ENCODE assay signal across 8 cellular contexts in genomic region chr5:14675865-14676300, GRCh38. TPM values are rescaled to one million over a fixed set of nuclear protein-coding genes. Genes with fewer than 3 reads are reported as not detected.
DNase-seq lines count a peak whose midpoint lies in the region; ATAC-seq and FAIRE-seq lines count a peak whose summit lies in the region.

No MANE protein-coding gene starts in this region.

- peaks cover 40% of the 10 kb centered on the region for H3K36me3 Mint-ChIP-seq in activated T-helper 1 cell treated with anti-CD3 and anti-CD28 coated beads, Interleukin-12 subunit alpha, Interleukin-12 subunit beta, Interleukin-2, Interleukin-4 antibody, amounts not matched to agents 30 ng/mL and 10 ng/mL and 1 ng/mL, durations not matched to agents 14 hours and 24 hours and 36 hours (ENCODE audit: low read depth)
- H3K36me3 Mint-ChIP-seq in stimulated activated effector memory CD8-positive, alpha-beta T cell treated with anti-CD3 and anti-CD28 coated beads, Interleukin-12 subunit alpha, Interleukin-12 subunit beta, amount 100 ng/mL, for 72 hours: peaks cover 90% of the 10 kb centered on the region

- H4K20me1 ChIP-seq in BLaER1 treated with 17β-estradiol and CSF1 and Interleukin-3, amounts not matched to agents 10 nM and 100 nM: peaks cover 41 to 100% (median 97%) of the 10 kb centered on the region in 11 experiments

- H3K9ac ChIP-seq in BLaER1 treated with 17β-estradiol and CSF1 and Interleukin-3, amounts not matched to agents 10 nM and 100 nM: peak overlapping the region; percentile 5 to 68 (median 58); a peak in 20 of 22 replicates

- H3K27ac Mint-ChIP-seq in activated T-helper 1 cell treated with anti-CD3 and anti-CD28 coated beads, Interleukin-12 subunit alpha, Interleukin-12 subunit beta, Interleukin-2, Interleukin-4 antibody, amounts not matched to agents 30 ng/mL and 10 ng/mL and 1 ng/mL, durations not matched to agents 14 hours and 24 hours and 36 hours: peak overlapping the region; percentile 82
- peak overlapping the region; percentile 96 for H3K27ac Mint-ChIP-seq in stimulated activated effector memory CD8-positive, alpha-beta T cell treated with anti-CD3 and anti-CD28 coated beads, Interleukin-12 subunit alpha, Interleukin-12 subunit beta, amount 100 ng/mL, for 72 hours

- H3K4me2 ChIP-seq in BLaER1 treated with 17β-estradiol and CSF1 and Interleukin-3, amounts not matched to agents 10 nM and 100 nM: peak overlapping the region; percentile 78 to 92 (median 83)

- H3K27me3 Mint-ChIP-seq in activated T-helper 1 cell treated with anti-CD3 and anti-CD28 coated beads, Interleukin-12 subunit alpha, Interleukin-12 subunit beta, Interleukin-2, Interleukin-4 antibody, amounts not matched to agents 30 ng/mL and 10 ng/mL and 1 ng/mL, durations not matched to agents 14 hours and 24 hours and 36 hours (ENCODE audit: insufficient read depth): no peaks in the 10 kb centered on the region

- H3K9me3 ChIP-seq in BLaER1 treated with 17β-estradiol and CSF1 and Interleukin-3, amounts not matched to agents 10 nM and 100 nM (replicated peaks in 1 of 11): no peaks in the 10 kb centered on the region

- intact Hi-C loops in activated T-helper 1 cell treated with anti-CD3 and anti-CD28 coated beads, Interleukin-12 subunit alpha, Interleukin-12 subunit beta, Interleukin-2, Interleukin-4 antibody, amounts not matched to agents 30 ng/mL and 10 ng/mL and 1 ng/mL, durations not matched to agents 14 hours and 24 hours and 36 hours (cut with micrococcal nuclease): loop anchor here (1.0 kb wide), 1 partner anchor 30 kb away; no protein-coding TSS in a partner anchor

- no peaks in the 10 kb centered on the region for H3K9me3 Mint-ChIP-seq in activated T-helper 1 cell treated with anti-CD3 and anti-CD28 coated beads, Interleukin-12 subunit alpha, Interleukin-12 subunit beta, Interleukin-2, Interleukin-4 antibody, amounts not matched to agents 30 ng/mL and 10 ng/mL and 1 ng/mL, durations not matched to agents 14 hours and 24 hours and 36 hours
- no peaks in the 10 kb centered on the region for H3K9me3 Mint-ChIP-seq in stimulated activated effector memory CD8-positive, alpha-beta T cell treated with anti-CD3 and anti-CD28 coated beads, Interleukin-12 subunit alpha, Interleukin-12 subunit beta, amount 100 ng/mL, for 72 hours

- H3K4me1 Mint-ChIP-seq in activated T-helper 1 cell treated with anti-CD3 and anti-CD28 coated beads, Interleukin-12 subunit alpha, Interleukin-12 subunit beta, Interleukin-2, Interleukin-4 antibody, amounts not matched to agents 30 ng/mL and 10 ng/mL and 1 ng/mL, durations not matched to agents 14 hours and 24 hours and 36 hours (ENCODE audit: low read depth): peaks cover 69% of the 10 kb centered on the region
- peaks cover 75% of the 10 kb centered on the region for H3K4me1 Mint-ChIP-seq in stimulated activated effector memory CD8-positive, alpha-beta T cell treated with anti-CD3 and anti-CD28 coated beads, Interleukin-12 subunit alpha, Interleukin-12 subunit beta, amount 100 ng/mL, for 72 hours

- H3K36me3 ChIP-seq in BLaER1 treated with 17β-estradiol and CSF1 and Interleukin-3, amounts not matched to agents 10 nM and 100 nM: peaks cover 41 to 58% (median 54%) of the 10 kb centered on the region in 11 experiments

- no peak for FAIRE-seq in HTR-8/SVneo (lab: Jason Lieb, UNC)

- ATAC-seq in GM19395 (IDR thresholded peaks at IDR 0.05; ENCODE audit: unreplicated experiment): peak; percentile 61
- peak; percentile 44 for ATAC-seq in HG03378 (IDR thresholded peaks at IDR 0.05; ENCODE audit: unreplicated experiment)
- peak; percentile 53 for ATAC-seq in stimulated activated effector memory CD8-positive, alpha-beta T cell treated with anti-CD3 and anti-CD28 coated beads, Interleukin-12 subunit alpha, Interleukin-12 subunit beta, amount 100 ng/mL, for 72 hours

- H3K27me3 ChIP-seq in BLaER1 treated with 17β-estradiol and CSF1 and Interleukin-3, amounts not matched to agents 10 nM and 100 nM: no peaks in the 10 kb centered on the region

- peaks cover 68 to 81% (median 75%) of the 10 kb centered on the region in 10 experiments for H3K4me1 ChIP-seq in BLaER1 treated with 17β-estradiol and CSF1 and Interleukin-3, amounts not matched to agents 10 nM and 100 nM

- H3K4me3 ChIP-seq in BLaER1 treated with 17β-estradiol and CSF1 and Interleukin-3, amounts not matched to agents 10 nM and 100 nM: peak overlapping the region; percentile 9 to 53 (median 32); a peak in 16 of 20 replicates

- DNase-seq in activated T-helper 1 cell treated with anti-CD3 and anti-CD28 coated beads, Interleukin-12 subunit alpha, Interleukin-12 subunit beta, Interleukin-2, Interleukin-4 antibody, amounts not matched to agents 30 ng/mL and 10 ng/mL and 1 ng/mL, durations not matched to agents 14 hours and 24 hours and 36 hours (ENCODE audit: low spot score): no peak
- DNase-seq in stimulated activated effector memory CD8-positive, alpha-beta T cell treated with anti-CD3 and anti-CD28 coated beads, Interleukin-12 subunit alpha, Interleukin-12 subunit beta, amount 100 ng/mL, for 72 hours (ENCODE audit: low spot score in 2 of 2): no peak
- DNase-seq in HCEC 1CT: no peak
- DNase-seq in NCI-H2171 treated with DMSO at 0.1 percent for 48 hours (lab: John Stamatoyannopoulos, UW): no peak
- DNase-seq in HTR-8/SVneo (ENCODE audit: insufficient read length, low spot score): no peak

- H3K27ac ChIP-seq in BLaER1 treated with 17β-estradiol and CSF1 and Interleukin-3, amounts not matched to agents 10 nM and 100 nM: peak overlapping the region in 10 of 11 experiments; percentile 26 to 78 (median 74); a peak in 19 of 22 replicates

- peak overlapping the region; percentile 46 for H3K4me3 Mint-ChIP-seq in activated T-helper 1 cell treated with anti-CD3 and anti-CD28 coated beads, Interleukin-12 subunit alpha, Interleukin-12 subunit beta, Interleukin-2, Interleukin-4 antibody, amounts not matched to agents 30 ng/mL and 10 ng/mL and 1 ng/mL, durations not matched to agents 14 hours and 24 hours and 36 hours
- H3K4me3 Mint-ChIP-seq in stimulated activated effector memory CD8-positive, alpha-beta T cell treated with anti-CD3 and anti-CD28 coated beads, Interleukin-12 subunit alpha, Interleukin-12 subunit beta, amount 100 ng/mL, for 72 hours: peak overlapping the region; percentile 78

RNA-seq across cellular contexts. Expression of gene OTULIN, which starts 11.4 kb away (rescaled TPM):
- total RNA-seq in activated T-helper 1 cell treated with anti-CD3 and anti-CD28 coated beads, Interleukin-12 subunit alpha, Interleukin-12 subunit beta, Interleukin-2, Interleukin-4 antibody, amounts not matched to agents 30 ng/mL and 10 ng/mL and 1 ng/mL, durations not matched to agents 14 hours and 24 hours and 36 hours: 57.4 and 58.7 TPM in 2 replicates
